Comparison of ENCODE assay signal across 8 cellular contexts in genomic region chr22:30802202-30803166, GRCh38.
A peak's percentile ranks its signal among the peaks of the same experiment; 100 is the strongest.
DNase-seq lines count a peak whose midpoint lies in the region; ATAC-seq and TF ChIP-seq lines count a peak whose summit lies in the region.

No MANE protein-coding gene starts in this region.

- H3K4me1 ChIP-seq in heart right ventricle, result peaks cover 4 to 16% (median 13%) of the 10 kb centered on the region in 9 donors
- peaks cover 4 to 9% of the 10 kb centered on the region in 2 experiments for H3K4me1 ChIP-seq in trophoblast cell (ENCODE audit: control insufficient read depth in 1 of 2, insufficient read depth in 2 of 2, low read length in 2 of 2)
- peaks cover 9% of the 10 kb centered on the region for H3K4me1 ChIP-seq in upper lobe of right lung
- H3K4me1 ChIP-seq in OCI-LY7 (ENCODE audit: insufficient read depth, low read length, poor library complexity, severe bottlenecking), result no peaks in the 10 kb centered on the region

- no peaks in the 10 kb centered on the region; the same call in 1 of the 2 replicates for H4K20me1 ChIP-seq in OCI-LY7 (ENCODE audit: insufficient read depth, low read length)

- no peak overlapping the region for H2BK12ac ChIP-seq in trophoblast cell (ENCODE audit: low read length)

- H4K12ac ChIP-seq in trophoblast cell (ENCODE audit: low read depth, low read length), result no peak overlapping the region

- no peak overlapping the region for H3K9ac ChIP-seq in trophoblast cell (ENCODE audit: low read length)

- DNase-seq in GM10248 (ENCODE audit: extremely low spot score) (peak; percentile 82), Kasumi-1 (lab: John Stamatoyannopoulos, UW) (peak; percentile 70 to 72), T-helper 1 cell (peak; percentile 22 to 77 (median 33)), amygdala (lab: John Stamatoyannopoulos, UW) (peak in 50 of 56 donors; percentile 7 to 82 (median 52)), heart right ventricle (peak; percentile 78 to 86), trophoblast cell (peak; percentile 95 to 97), upper lobe of right lung (peak; percentile 93), OCI-LY7 (ENCODE audit: low spot score) (no peak)

- no peak overlapping the region for H4K91ac ChIP-seq in trophoblast cell (ENCODE audit: low read depth, low read length)

- TF ChIP-seq CTCF in GM10248 (IDR thresholded peaks at IDR 0.05; ENCODE audit: control extremely low read depth, extremely low read depth, low read depth, missing control alignments) (no peak), heart right ventricle (IDR thresholded peaks at IDR 0.05) (peak; percentile 6 to 61 (median 32)), upper lobe of right lung (IDR thresholded peaks at IDR 0.05) (peak; percentile 34), OCI-LY7 (conservative IDR thresholded peaks at IDR 0.05; ENCODE audit: low read length) (no peak)

- H3K23ac ChIP-seq in trophoblast cell (ENCODE audit: low read length), result no peak overlapping the region

- H3K79me2 ChIP-seq in trophoblast cell (ENCODE audit: control insufficient read depth, insufficient read depth, low read length, poor library complexity) (no peaks in the 10 kb centered on the region), OCI-LY7 (ENCODE audit: insufficient read depth, low read depth, low read length) (no peaks in the 10 kb centered on the region)

- H3K4me2 ChIP-seq in trophoblast cell (ENCODE audit: low read length) (peak overlapping the region; percentile 61), OCI-LY7 (ENCODE audit: low read length) (no peak overlapping the region)

- H3K27me3 ChIP-seq in heart right ventricle (peaks cover 0 to 48% (median 21%) of the 10 kb centered on the region in 7 donors), trophoblast cell (ENCODE audit: insufficient read depth, low read length) (peaks cover 5% of the 10 kb centered on the region), upper lobe of right lung (peaks cover 4% of the 10 kb centered on the region)

- 2% methylated on average over 70 to 84 of the region's 85 CpGs for WGBS in heart right ventricle, 2 donors
- WGBS in trophoblast cell (ENCODE audit: extremely low coverage, insufficient coverage, insufficient read length), result no CpG with 5 or more reads among the region's 85 CpGs

- ATAC-seq in heart right ventricle (peak; percentile 99 to 100 (median 100)), upper lobe of right lung (peak; percentile 100)

- H3K36me3 ChIP-seq in heart right ventricle (no peaks in the 10 kb centered on the region), trophoblast cell (ENCODE audit: control insufficient read depth in 1 of 2, insufficient read depth in 2 of 2, low read length in 2 of 2) (no peaks in the 10 kb centered on the region), upper lobe of right lung (no peaks in the 10 kb centered on the region), OCI-LY7 (ENCODE audit: insufficient read depth, low read length) (no peaks in the 10 kb centered on the region)

- no peak overlapping the region for H3K4ac ChIP-seq in trophoblast cell (ENCODE audit: low read depth, low read length)

- H2AFZ ChIP-seq in trophoblast cell (ENCODE audit: insufficient read depth, low read length, poor library complexity), result peak overlapping the region; percentile 31
- no peak overlapping the region for H2AFZ ChIP-seq in OCI-LY7 (ENCODE audit: low read length)

- H3K27ac ChIP-seq in heart right ventricle (no peak overlapping the region), trophoblast cell (ENCODE audit: low read depth, low read length) (no peak overlapping the region), upper lobe of right lung (no peak overlapping the region), OCI-LY7 (ENCODE audit: low read depth, low read length, poor library complexity, severe bottlenecking) (no peak overlapping the region)

- H2BK120ac ChIP-seq in trophoblast cell (ENCODE audit: insufficient read depth, low read length, poor library complexity), result no peak overlapping the region

- POLR2A ChIA-PET in GM10248 (lab: Yijun Ruan, JAX) (no interaction called here), OCI-LY7 (lab: Charles Lee) (no interaction called here)

- H3K79me1 ChIP-seq in trophoblast cell (ENCODE audit: low read length), result no peaks in the 10 kb centered on the region

- no peaks in the 10 kb centered on the region for H3K9me2 ChIP-seq in OCI-LY7 (ENCODE audit: insufficient read depth, low read length)

- H3K18ac ChIP-seq in trophoblast cell (ENCODE audit: low read length), result no peak overlapping the region

- peak overlapping the region in 7 of 10 donors; percentile 24 to 45 (median 34) for H3K4me3 ChIP-seq in heart right ventricle
- H3K4me3 ChIP-seq in trophoblast cell (ENCODE audit: low read depth, low read length), result no peak overlapping the region
- no peak overlapping the region for H3K4me3 ChIP-seq in upper lobe of right lung
- H3K4me3 ChIP-seq in OCI-LY7 (ENCODE audit: low read depth, low read length, poor library complexity, severe bottlenecking), result no peak overlapping the region

- intact Hi-C loops in heart right ventricle (cut with DNase I) (loop anchor here in 1 of 10 donors (1.0 kb wide), 1 partner anchor 22 kb away; no protein-coding TSS in a partner anchor), upper lobe of right lung (cut with DNase I) (no loop called here), OCI-LY7 (cut with micrococcal nuclease; ENCODE audit: unreplicated experiment) (no loop called here)

- no peak overlapping the region for H4K8ac ChIP-seq in trophoblast cell (ENCODE audit: low read depth, low read length)

- no peak overlapping the region for H2AK5ac ChIP-seq in trophoblast cell (ENCODE audit: low read length)

- no peaks in the 10 kb centered on the region for H3K9me3 ChIP-seq in heart right ventricle
- peaks cover 6% of the 10 kb centered on the region for H3K9me3 ChIP-seq in trophoblast cell (ENCODE audit: insufficient read depth, low read depth, low read length)
- H3K9me3 ChIP-seq in upper lobe of right lung, result no peaks in the 10 kb centered on the region
- H3K9me3 ChIP-seq in OCI-LY7 (ENCODE audit: low read length), result no peaks in the 10 kb centered on the region

- H2BK5ac ChIP-seq in trophoblast cell (ENCODE audit: low read depth, low read length, poor library complexity), result no peak overlapping the region

- BruUV-seq in OCI-LY7 (replicated peaks; lab: Mats Ljungman, UMichigan), result no TSS peak

- H3K14ac ChIP-seq in trophoblast cell (ENCODE audit: low read length), result no peak overlapping the region

- CTCF ChIA-PET in GM10248 (lab: Yijun Ruan, JAX), result no interaction called here
- CTCF ChIA-PET in OCI-LY7 (lab: Charles Lee; ENCODE audit: unreplicated experiment), result no interaction called here

Comparison
In these comparisons a context has a peak if more than half of its experiments do, and no peak if none do; other contexts are left out.
1. CTCF ChIP-seq: peak in heart right ventricle (9 of 9) and upper lobe of right lung (single experiment); none in GM10248 (single experiment) and OCI-LY7 (single experiment).
2. H3K4me3 ChIP-seq: peak in heart right ventricle (7 of 10); none in trophoblast cell (single experiment), upper lobe of right lung (single experiment) and OCI-LY7 (single experiment).